33 cellular contexts compared by ENCODE assay signal in genomic region chr6:25946631-25947030, GRCh38. TPM values are rescaled to one million over a fixed set of nuclear protein-coding genes. Genes with fewer than 3 reads are reported as not detected.
"Had no signal": no experiment of that assay in that cellular context is flagged by ENCODE, and none has a peak within 500 bp of the region (broad histone marks: within the 10 kb centered on the region; RNA-seq: fewer than 3 reads in every experiment).

No MANE protein-coding gene starts in this region.

- DNase-seq: activated CD4-positive, alpha-beta T cell treated with anti-CD3 and anti-CD28 coated beads, Interleukin-2, amount 50 U/mL, for 1 hour; activated CD8-positive, alpha-beta memory T cell treated with anti-CD3 and anti-CD28 coated beads, Interleukin-2, amount 50 U/mL, for 4 hours; activated effector memory CD4-positive, alpha-beta T cell treated with Interleukin-2 at 50 U/mL for 16 hours; activated naive CD4-positive, alpha-beta T cell treated with Interleukin-2 at 50 U/mL for 16 hours; activated T-cell treated with anti-CD3 and anti-CD28 coated beads, Interleukin-2, amount 50 U/mL, for 1 hour; amygdala; dorsolateral prefrontal cortex; effector memory CD4-positive, alpha-beta T cell; erythroblast; left cardiac atrium; left ventricle myocardium superior; mucosa of descending colon; posterior cingulate gyrus; right lobe of liver; stimulated activated CD4-positive, alpha-beta T cell treated with anti-CD3 and anti-CD28 coated beads, Interleukin-2, amount 100 ng/mL, for 48 hours; T-helper 9 cell; trophoblast cell had no signal

- H3K4me1 ChIP-seq: breast epithelium, gastroesophageal sphincter, right lobe of liver had no signal

- H3K27ac Mint-ChIP-seq: stimulated activated naive CD8-positive, alpha-beta T cell treated with anti-CD3 and anti-CD28 coated beads, Interleukin-15, Interleukin-2, amounts not matched to agents 100 ng/mL and 50 ng/mL, for 24 hours had no signal

- H3K9me3 ChIP-seq: breast epithelium, gastroesophageal sphincter, mucosa of descending colon, right lobe of liver, thoracic aorta had no signal

- H3K27ac ChIP-seq: breast epithelium, dorsolateral prefrontal cortex, gastroesophageal sphincter, hepatocyte, right lobe of liver, thoracic aorta, VCaP had no signal

- H3K4me3 Mint-ChIP-seq: natural killer cell treated with Interleukin-12 subunit alpha and Interleukin-12 subunit beta and Interleukin-15 and Interleukin-18, amount 100 ng/mL, for 72 hours; stimulated activated naive CD8-positive, alpha-beta T cell treated with anti-CD3 and anti-CD28 coated beads, Interleukin-15, Interleukin-2, amounts not matched to agents 100 ng/mL and 50 ng/mL, for 24 hours had no signal

- ATAC-seq: gastroesophageal sphincter; left cardiac atrium; left ventricle myocardium superior; mucosa of descending colon; natural killer cell treated with Interleukin-12 subunit alpha and Interleukin-12 subunit beta and Interleukin-15 and Interleukin-18, amount 100 ng/mL, for 72 hours; right lobe of liver had no signal

- H3K36me3 Mint-ChIP-seq: natural killer cell treated with Interleukin-12 subunit alpha and Interleukin-12 subunit beta and Interleukin-15 and Interleukin-18, amount 100 ng/mL, for 72 hours had no signal

- H3K4me3 ChIP-seq: breast epithelium, dorsolateral prefrontal cortex, gastroesophageal sphincter, hepatocyte, mucosa of descending colon, right lobe of liver, thoracic aorta had no signal

- H3K36me3 ChIP-seq: breast epithelium, gastroesophageal sphincter, right lobe of liver, thoracic aorta had no signal

- H3K27me3 ChIP-seq: breast epithelium, dorsolateral prefrontal cortex, gastroesophageal sphincter, hepatocyte, right lobe of liver had no signal

- H3K9me3 Mint-ChIP-seq: natural killer cell treated with Interleukin-12 subunit alpha and Interleukin-12 subunit beta and Interleukin-15 and Interleukin-18, amount 100 ng/mL, for 72 hours had no signal

RNA-seq across cellular contexts. Expression of gene SLC17A2, which starts 16.1 kb away (rescaled TPM):
- total RNA-seq: activated CD8-positive, alpha-beta memory T cell treated with anti-CD3 and anti-CD28 coated beads for 36 hours; breast epithelium; dorsolateral prefrontal cortex; fibroblast of lung; fibroblast of villous mesenchyme; gastroesophageal sphincter; left cardiac atrium; left ventricle myocardium superior; lung microvascular endothelial cell; mesenteric fat pad; mucosa of descending colon; natural killer cell treated with Interleukin-12 subunit alpha and Interleukin-12 subunit beta and Interleukin-15 and Interleukin-18, amount 100 ng/mL, for 72 hours; omental fat pad; skeletal muscle tissue; subcutaneous adipose tissue; thoracic aorta had no signal
- polyA plus RNA-seq: fibroblast of lung, keratinocyte had no signal
